Comparison of ENCODE assay signal across 23 cellular contexts in genomic region chr4:4881432-4881831, GRCh38. TPM values are rescaled to one million over a fixed set of nuclear protein-coding genes. Genes with fewer than 3 reads are reported as not detected.
"Had no signal": no experiment of that assay in that cellular context is flagged by ENCODE, and none has a peak within 500 bp of the region (broad histone marks: within the 10 kb centered on the region; RNA-seq: fewer than 3 reads in every experiment).

No MANE protein-coding gene starts in this region.

- H3K4me1 Mint-ChIP-seq: endodermal cell; immature natural killer cell; natural killer cell; stimulated activated effector memory CD8-positive, alpha-beta T cell treated with anti-CD3 and anti-CD28 coated beads, Interleukin-12 subunit alpha, Interleukin-12 subunit beta, amount 100 ng/mL, for 72 hours had no signal

- DNase-seq: effector CD8-positive, alpha-beta T cell; hypothalamus; immature natural killer cell; left ventricle myocardium superior; lower lobe of right lung; natural killer cell; occipital lobe; ovary; psoas muscle; right cardiac atrium; sigmoid colon; stimulated activated CD4-positive, alpha-beta T cell treated with anti-CD3 and anti-CD28 coated beads, Interleukin-2, amount 100 ng/mL, for 24 hours; stimulated activated CD4-positive, alpha-beta T cell treated with anti-CD3 and anti-CD28 coated beads, Interleukin-4, amount 100 ng/mL, for 24 hours; stimulated activated naive CD4-positive, alpha-beta T cell treated with Interleukin-2 at 50 U/mL for 16 hours; stomach; thyroid gland; trophoblast cell had no signal

- H3K4me3 Mint-ChIP-seq: dendritic cell treated with granulocyte-macrophage colony-stimulating factor and Interleukin-4, amounts not matched to agents 40 ng/mL and 50 ng/mL, for 4 days; endodermal cell; immature natural killer cell; natural killer cell; stimulated activated effector memory CD8-positive, alpha-beta T cell treated with anti-CD3 and anti-CD28 coated beads, Interleukin-12 subunit alpha, Interleukin-12 subunit beta, amount 100 ng/mL, for 72 hours had no signal

- H3K27ac ChIP-seq: esophagus muscularis mucosa, lower lobe of right lung, ovary, psoas muscle, sigmoid colon, stomach, thyroid gland had no signal

- H3K27ac Mint-ChIP-seq: dendritic cell treated with granulocyte-macrophage colony-stimulating factor and Interleukin-4, amounts not matched to agents 40 ng/mL and 50 ng/mL, for 4 days; endodermal cell; immature natural killer cell; natural killer cell; stimulated activated effector memory CD8-positive, alpha-beta T cell treated with anti-CD3 and anti-CD28 coated beads, Interleukin-12 subunit alpha, Interleukin-12 subunit beta, amount 100 ng/mL, for 72 hours had no signal

- H3K4me1 ChIP-seq: esophagus muscularis mucosa, lower lobe of right lung, psoas muscle, sigmoid colon, stomach, thyroid gland, vagina had no signal

- H3K36me3 Mint-ChIP-seq: natural killer cell; stimulated activated effector memory CD8-positive, alpha-beta T cell treated with anti-CD3 and anti-CD28 coated beads, Interleukin-12 subunit alpha, Interleukin-12 subunit beta, amount 100 ng/mL, for 72 hours had no signal

- H3K9me3 Mint-ChIP-seq: dendritic cell treated with granulocyte-macrophage colony-stimulating factor and Interleukin-4, amounts not matched to agents 40 ng/mL and 50 ng/mL, for 4 days; endodermal cell; immature natural killer cell; natural killer cell; stimulated activated effector memory CD8-positive, alpha-beta T cell treated with anti-CD3 and anti-CD28 coated beads, Interleukin-12 subunit alpha, Interleukin-12 subunit beta, amount 100 ng/mL, for 72 hours had no signal

- H3K4me3 ChIP-seq: esophagus muscularis mucosa, lower lobe of right lung, ovary, psoas muscle, sigmoid colon, stomach, thyroid gland, vagina had no signal

- ATAC-seq: left ventricle myocardium superior; lower lobe of right lung; natural killer cell; psoas muscle; right cardiac atrium; stimulated activated effector memory CD8-positive, alpha-beta T cell treated with anti-CD3 and anti-CD28 coated beads, Interleukin-12 subunit alpha, Interleukin-12 subunit beta, amount 100 ng/mL, for 72 hours had no signal

- H3K36me3 ChIP-seq: esophagus muscularis mucosa, lower lobe of right lung, ovary, sigmoid colon, stomach, thyroid gland, vagina had no signal

- H3K9me3 ChIP-seq: esophagus muscularis mucosa, lower lobe of right lung, ovary, psoas muscle, sigmoid colon, stomach, thyroid gland, vagina had no signal

- H3K27me3 ChIP-seq: ovary, thyroid gland, vagina had no signal

RNA-seq across cellular contexts. Expression of gene MSX1, which starts 22.0 kb away (rescaled TPM):
- total RNA-seq: mononuclear cell, natural killer cell had no signal
